12 cellular contexts compared by ENCODE assay signal in the genomic region with DNA sequence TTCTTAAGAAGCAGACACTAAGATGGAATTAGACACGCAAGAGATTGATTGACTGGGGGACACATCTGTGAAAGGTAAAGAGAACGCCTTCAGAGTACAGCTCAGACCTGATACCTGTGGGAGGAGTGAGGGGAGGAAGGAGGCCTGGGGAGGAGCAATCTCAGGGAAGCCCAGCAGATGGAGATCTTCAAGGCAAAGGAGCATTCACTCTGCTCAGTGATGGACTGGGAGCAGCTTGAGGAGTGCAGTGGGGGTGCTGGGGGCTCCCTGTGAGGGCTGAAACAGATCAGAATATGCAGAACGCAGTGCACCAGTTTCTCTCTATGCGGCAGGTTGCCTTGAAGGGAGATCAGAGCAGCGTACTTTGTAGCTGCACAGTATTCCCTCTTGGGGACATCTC.
A peak's percentile ranks its signal among the peaks of the same experiment; 100 is the strongest.
DNase-seq lines count a peak whose midpoint lies in the region; ATAC-seq and TF ChIP-seq lines count a peak whose summit lies in the region.
"Had no signal": no experiment of that assay in that cellular context is flagged by ENCODE, and none has a peak within 500 bp of the region (broad histone marks: within the 10 kb centered on the region; RNA-seq: fewer than 3 reads in every experiment).

No MANE protein-coding gene starts in this region.

- TF ChIP-seq POLR2A in tibial nerve (IDR thresholded peaks at IDR 0.05) (no peak), prostate gland (IDR thresholded peaks at IDR 0.05) (no peak)

- H3K9me3 Mint-ChIP-seq in HFFc6: no peaks in the 10 kb centered on the region
- H3K9me3 Mint-ChIP-seq: activated CD4-positive, alpha-beta T cell treated with anti-CD3 and anti-CD28 coated beads, Interleukin-2, amount 10 ng/mL, durations not matched to agents 7 days and 5 days; activated T-helper 17 cell treated with anti-CD3 and anti-CD28 coated beads, Interleukin-2, amount 50 U/mL, for 72 hours had no signal

- intact Hi-C loops in prostate gland (cut with DNase I): no loop called here

- H4K20me1 ChIP-seq in DND-41 (ENCODE audit: insufficient read depth, low read length): no peaks in the 10 kb centered on the region

- no peaks in the 10 kb centered on the region for H3K4me1 ChIP-seq in DND-41 (ENCODE audit: insufficient read depth, low read length)
- H3K4me1 ChIP-seq in tibial nerve: no peaks in the 10 kb centered on the region
- H3K4me1 ChIP-seq in prostate gland (replicated peaks): no peaks in the 10 kb centered on the region

- no peak overlapping the region for H3K4me2 ChIP-seq in DND-41 (ENCODE audit: insufficient read depth, low read length)

- no peak overlapping the region for H3K4me3 Mint-ChIP-seq in HFFc6
- H3K4me3 Mint-ChIP-seq: activated CD4-positive, alpha-beta T cell treated with anti-CD3 and anti-CD28 coated beads, Interleukin-2, amount 10 ng/mL, durations not matched to agents 7 days and 5 days; activated T-helper 17 cell treated with anti-CD3 and anti-CD28 coated beads, Interleukin-2, amount 50 U/mL, for 72 hours had no signal

- H3K4me3 ChIP-seq in DND-41 (ENCODE audit: low read depth in 1 of 2, low read length in 2 of 2) (no peak overlapping the region), astrocyte of the spinal cord (ENCODE audit: low read depth, low read length) (no peak overlapping the region), kidney epithelial cell (ENCODE audit: low read depth, low read length) (no peak overlapping the region), tibial nerve (no peak overlapping the region), prostate gland (no peak overlapping the region)

- TF ChIP-seq CTCF in DND-41 (IDR thresholded peaks at IDR 0.05; ENCODE audit: borderline replicate concordance, extremely low read depth, low read length, poor library complexity, severe bottlenecking): peak; percentile 9
- peak; percentile 24; the same call in 1 of the 2 replicates for TF ChIP-seq CTCF in HFFc6 (IDR thresholded peaks at IDR 0.05)
- TF ChIP-seq CTCF in astrocyte of the spinal cord (IDR thresholded peaks at IDR 0.05; ENCODE audit: low read depth, low read length): peak; percentile 37
- peak; percentile 11 for TF ChIP-seq CTCF in kidney epithelial cell (IDR thresholded peaks at IDR 0.05; ENCODE audit: insufficient read depth, low read length, poor library complexity, severe bottlenecking)
- no peak for TF ChIP-seq CTCF in tibial nerve (IDR thresholded peaks at IDR 0.05)
- no peak for TF ChIP-seq CTCF in prostate gland (IDR thresholded peaks at IDR 0.05)

- no peak overlapping the region for H3K27ac Mint-ChIP-seq in HFFc6
- H3K27ac Mint-ChIP-seq: activated CD4-positive, alpha-beta T cell treated with anti-CD3 and anti-CD28 coated beads, Interleukin-2, amount 10 ng/mL, durations not matched to agents 7 days and 5 days; activated T-helper 17 cell treated with anti-CD3 and anti-CD28 coated beads, Interleukin-2, amount 50 U/mL, for 72 hours had no signal

- in situ Hi-C loops in astrocyte of the spinal cord (cut with HindIII; ENCODE audit: low sequenced_read_pairs): no loop called here

- H3K4me1 Mint-ChIP-seq in HFFc6 (ENCODE audit: low read depth): peaks cover 7% of the 10 kb centered on the region; the same call in 1 of the 2 replicates
- H3K4me1 Mint-ChIP-seq: activated CD4-positive, alpha-beta T cell treated with anti-CD3 and anti-CD28 coated beads, Interleukin-2, amount 10 ng/mL, durations not matched to agents 7 days and 5 days; activated T-helper 17 cell treated with anti-CD3 and anti-CD28 coated beads, Interleukin-2, amount 50 U/mL, for 72 hours had no signal

- no peak overlapping the region for H2AFZ ChIP-seq in DND-41 (ENCODE audit: low read depth, low read length)

- H3K27me3 Mint-ChIP-seq in HFFc6 (ENCODE audit: insufficient read depth): peaks cover 23% of the 10 kb centered on the region

- no peak for ATAC-seq in DND-41 (ENCODE audit: insufficient read depth, low read depth)
- ATAC-seq: activated T-helper 17 cell treated with anti-CD3 and anti-CD28 coated beads, Interleukin-2, amount 50 U/mL, for 72 hours had no signal

- no peak overlapping the region for H3K9ac ChIP-seq in DND-41 (ENCODE audit: low read depth, low read length)

- no peak for DNase-seq in DND-41
- DNase-seq in HFFc6: no peak
- DNase-seq in astrocyte of the spinal cord (ENCODE audit: low read depth, low spot score): no peak
- DNase-seq in kidney epithelial cell (ENCODE audit: low read depth): no peak
- DNase-seq in tibial nerve (ENCODE audit: low spot score in 2 of 2): no peak
- DNase-seq in globus pallidus (ENCODE audit: low spot score): no peak
- no peak for DNase-seq in prostate gland (ENCODE audit: low spot score)
- DNase-seq in superior temporal gyrus (ENCODE audit: extremely low spot score): no peak
- DNase-seq: activated CD4-positive, alpha-beta T cell treated with anti-CD3 and anti-CD28 coated beads, Interleukin-2, amount 10 ng/mL, durations not matched to agents 7 days and 5 days; amygdala; NCI-H2107 had no signal

- H3K27ac ChIP-seq in DND-41 (ENCODE audit: low read length) (no peak overlapping the region), tibial nerve (no peak overlapping the region), prostate gland (no peak overlapping the region)

- no peaks in the 10 kb centered on the region for H3K36me3 ChIP-seq in DND-41 (ENCODE audit: insufficient read depth, low read length)
- no peaks in the 10 kb centered on the region for H3K36me3 ChIP-seq in kidney epithelial cell (ENCODE audit: control insufficient read depth, insufficient read depth, low read length)
- no peaks in the 10 kb centered on the region for H3K36me3 ChIP-seq in tibial nerve
- H3K36me3 ChIP-seq in prostate gland: no peaks in the 10 kb centered on the region

- H3K9me3 ChIP-seq in DND-41 (ENCODE audit: insufficient read depth, low read length, severe bottlenecking): no peaks in the 10 kb centered on the region
- H3K9me3 ChIP-seq in tibial nerve: no peaks in the 10 kb centered on the region
- no peaks in the 10 kb centered on the region for H3K9me3 ChIP-seq in prostate gland

- H3K79me2 ChIP-seq in DND-41 (ENCODE audit: insufficient read depth, low read length): no peaks in the 10 kb centered on the region

- H3K27me3 ChIP-seq in DND-41 (ENCODE audit: insufficient read depth, low read length, poor library complexity) (no peaks in the 10 kb centered on the region), kidney epithelial cell (ENCODE audit: control insufficient read depth, insufficient read depth, low read length) (no peaks in the 10 kb centered on the region), tibial nerve (no peaks in the 10 kb centered on the region), prostate gland (replicated peaks; ENCODE audit: insufficient read depth) (no peaks in the 10 kb centered on the region)

- TF ChIP-seq EP300 in tibial nerve (IDR thresholded peaks at IDR 0.05): no peak

- 77 to 92% methylated on average over 5 of the region's 5 CpGs for WGBS in tibial nerve, 2 donors
- WGBS in prostate gland: 82% methylated on average over 5 of the region's 5 CpGs

- no peaks in the 10 kb centered on the region for H3K36me3 Mint-ChIP-seq in HFFc6 (ENCODE audit: low read depth)

Comparison
In these comparisons a context has a peak if more than half of its experiments do, and no peak if none do; other contexts are left out.
1. CTCF ChIP-seq: peak in DND-41 (single experiment), HFFc6 (single experiment), astrocyte of the spinal cord (single experiment) and kidney epithelial cell (single experiment); none in tibial nerve (0 of 5) and prostate gland (0 of 4).